In genomic region chr12:87685696-87686095, GRCh38 we compare ENCODE assay signal across 24 cellular contexts.
DNase-seq lines count a peak whose midpoint lies in the region; ATAC-seq, FAIRE-seq and TF ChIP-seq lines count a peak whose summit lies in the region.
"Had no signal": no experiment of that assay in that cellular context is flagged by ENCODE, and none has a peak within 500 bp of the region (broad histone marks: within the 10 kb centered on the region; RNA-seq: fewer than 3 reads in every experiment).

No MANE protein-coding gene starts in this region.

- no peak overlapping the region for H2AFZ ChIP-seq in HepG2 (ENCODE audit: low read length)

- H3K27ac ChIP-seq in HepG2 (ENCODE audit: extremely low read length, insufficient read depth, low read length) (no peak overlapping the region), right lobe of liver (no peak overlapping the region), SK-N-MC (peak overlapping the region; percentile 86; the same call in 1 of the 2 replicates)
- H3K27ac ChIP-seq: 22Rv1, BLaER1 had no signal

- H3K4me1 ChIP-seq in HepG2 (ENCODE audit: insufficient read depth, low read length) (no peaks in the 10 kb centered on the region), right lobe of liver (peaks cover 0 to 8% (median 0%) of the 10 kb centered on the region in 4 donors)
- H3K4me1 ChIP-seq: BLaER1 had no signal

- H3K36me3 ChIP-seq in HepG2 (replicated peaks in 1 of 2; ENCODE audit: control insufficient read depth in 1 of 2, insufficient read depth in 2 of 2, low read length in 2 of 2) (no peaks in the 10 kb centered on the region), right lobe of liver (no peaks in the 10 kb centered on the region), SK-N-MC (ENCODE audit: insufficient read depth, low read length) (no peaks in the 10 kb centered on the region)
- H3K36me3 ChIP-seq: BE2C, BLaER1 had no signal

- BruUV-seq in HepG2 (replicated peaks; lab: Mats Ljungman, UMichigan), result no TSS peak

- no peaks in the 10 kb centered on the region for H3K79me2 ChIP-seq in HepG2 (ENCODE audit: insufficient read depth, low read length)

- POLR2A ChIA-PET in HepG2 (lab: Yijun Ruan, JAX), result no interaction called here

- H3K9ac ChIP-seq in HepG2 (ENCODE audit: insufficient read depth, low read depth, low read length) (no peak overlapping the region), SK-N-MC (ENCODE audit: insufficient read length) (no peak overlapping the region)
- H3K9ac ChIP-seq: BLaER1 had no signal

- TF ChIP-seq CTCF in HepG2 (CRISPR knock-in tag; IDR thresholded peaks at IDR 0.05) (no peak), right lobe of liver (IDR thresholded peaks at IDR 0.05) (no peak)

- H3K4me3 ChIP-seq in HepG2 (replicated peaks in 1 of 3; ENCODE audit: insufficient read depth in 1 of 3, low read depth in 2 of 3, low read length in 3 of 3) (no peak overlapping the region), right lobe of liver (no peak overlapping the region), SK-N-MC (no peak overlapping the region)
- H3K4me3 ChIP-seq: BLaER1, GM12878 had no signal

- peaks cover 22% of the 10 kb centered on the region for H3K9me3 ChIP-seq in HepG2 (ENCODE audit: low read length)
- no peaks in the 10 kb centered on the region for H3K9me3 ChIP-seq in right lobe of liver
- H3K9me3 ChIP-seq in SK-N-MC (ENCODE audit: low read depth, low read length), result no peaks in the 10 kb centered on the region
- H3K9me3 ChIP-seq: BE2C, BLaER1 had no signal

- TF ChIP-seq POLR2A in HepG2 (IDR thresholded peaks at IDR 0.05; ENCODE audit: insufficient read depth in 1 of 2, low read depth in 2 of 2, low read length in 2 of 2) (no peak), right lobe of liver (IDR thresholded peaks at IDR 0.05) (no peak)

- H3K4me2 ChIP-seq in HepG2 (ENCODE audit: low read depth, low read length), result no peak overlapping the region
- H3K4me2 ChIP-seq: BLaER1 had no signal

- DNase-seq in HepG2 (ENCODE audit: low spot score) (no peak), right lobe of liver (no peak), SK-N-MC (ENCODE audit: low read depth, low spot score) (no peak), KBM-7 (no peak)
- DNase-seq: ACHN; BE2C; C1 segment of cervical spinal cord; CD4-positive, alpha-beta memory T cell; CD4-positive, CD25-positive, alpha-beta regulatory T cell; CD8-positive, alpha-beta memory T cell; COR-L47; DMS 273 treated with DMSO at 0.1 percent for 48 hours; DMS153; DMS53; DMS79; DND-41; EL; GDM1 had no signal

- H3K27me3 ChIP-seq in HepG2 (ENCODE audit: control insufficient read depth in 1 of 2, insufficient read depth in 2 of 2, low read length in 2 of 2) (no peaks in the 10 kb centered on the region), right lobe of liver (no peaks in the 10 kb centered on the region)
- H3K27me3 ChIP-seq: BE2C, BLaER1 had no signal

- no peaks in the 10 kb centered on the region for H4K20me1 ChIP-seq in HepG2 (ENCODE audit: insufficient read depth, low read length)
- H4K20me1 ChIP-seq: BLaER1 had no signal

- intact Hi-C loops in HepG2 (cut with micrococcal nuclease; ENCODE audit: unreplicated experiment), result no loop called here
- intact Hi-C loops in right lobe of liver (cut with DNase I), result no loop called here

- no peak for TF ChIP-seq RAD21 in HepG2 (CRISPR knock-in tag; IDR thresholded peaks at IDR 0.05)

- CTCF ChIA-PET in HepG2 (lab: Yijun Ruan, JAX; ENCODE audit: low intra/inter-chr PET ratio, low total read pairs), result no interaction called here

- in situ Hi-C loops in HepG2 (cut with HindIII; ENCODE audit: extremely low pct_ligation_motif_present, low pct_unique_long_range_greater_than_20kb), result no loop called here
- in situ Hi-C loops in KBM-7 (cut with MboI; ENCODE audit: low pct_unique_long_range_greater_than_20kb, low sequenced_read_pairs), result no loop called here

- ATAC-seq in HepG2, result no peak
- no peak for ATAC-seq in right lobe of liver
- ATAC-seq in HG03354 (IDR thresholded peaks at IDR 0.05; ENCODE audit: poor library complexity, severe bottlenecking, unreplicated experiment), result no peak
- ATAC-seq: GM12878 had no signal

- no peak for FAIRE-seq in HepG2 (lab: Jason Lieb, UNC)
- FAIRE-seq: GM12878, GM12892, GM18507 had no signal

- TF ChIP-seq EP300 in HepG2 (IDR thresholded peaks at IDR 0.05; ENCODE audit: low read depth in 2 of 2, low read length in 2 of 2) (no peak), HepG2 (CRISPR knock-in tag; IDR thresholded peaks at IDR 0.05; ENCODE audit: borderline replicate concordance) (no peak)

TF ChIP-seq in HepG2, 621 proteins besides CTCF, POLR2A, EP300 and RAD21:
- TF ChIP-seq CENPBD1 (CRISPR knock-in tag; IDR thresholded peaks at IDR 0.05; ENCODE audit: borderline replicate concordance, low read depth), result no peak
- no peak for TF ChIP-seq ZNF280D (CRISPR knock-in tag; IDR thresholded peaks at IDR 0.05)
- TF ChIP-seq ZNF746 (CRISPR knock-in tag; IDR thresholded peaks at IDR 0.05), result no peak
- TF ChIP-seq NFE2L2 (IDR thresholded peaks at IDR 0.05; ENCODE audit: low read length), result peak; percentile 71; the same call in 1 of the 2 replicates
